In genomic region chr12:102426599-102427541, GRCh38 we compare ENCODE assay signal across 14 cellular contexts. TPM values are rescaled to one million over a fixed set of nuclear protein-coding genes. Genes with fewer than 3 reads are reported as not detected.
DNase-seq lines count a peak whose midpoint lies in the region; ATAC-seq and TF ChIP-seq lines count a peak whose summit lies in the region.
"Had no signal": no experiment of that assay in that cellular context is flagged by ENCODE, and none has a peak within 500 bp of the region (broad histone marks: within the 10 kb centered on the region; RNA-seq: fewer than 3 reads in every experiment).

No MANE protein-coding gene starts in this region.

- H4K8ac ChIP-seq in mesendoderm (ENCODE audit: low read depth, low read length): no peak overlapping the region

- H3K27ac Mint-ChIP-seq in nephron: peak overlapping the region; percentile 53 to 96 (median 67)
- H3K27ac Mint-ChIP-seq: activated CD4-positive, alpha-beta memory T cell treated with anti-CD3 and anti-CD28 coated beads, Interleukin-2, amount 10 ng/mL, durations not matched to agents 7 days and 5 days; T-helper 17 cell had no signal

- no peak overlapping the region for H2AK5ac ChIP-seq in mesendoderm (ENCODE audit: low read length)

- ATAC-seq in heart left ventricle (peak in 1 of 4 donors; percentile 26), GM21423 (IDR thresholded peaks at IDR 0.05; ENCODE audit: unreplicated experiment) (no peak)
- ATAC-seq: T-helper 17 cell had no signal

- H3K18ac ChIP-seq in mesendoderm (ENCODE audit: low read length): no peak overlapping the region

- peak overlapping the region in 11 of 12 donors; percentile 36 to 70 (median 55) for H3K27ac ChIP-seq in heart left ventricle
- H3K27ac ChIP-seq in vagina: peak overlapping the region; percentile 42
- no peak overlapping the region for H3K27ac ChIP-seq in mesendoderm (ENCODE audit: low read depth, low read length)

- H3K4me3 ChIP-seq in heart left ventricle (no peak overlapping the region), vagina (no peak overlapping the region), mesendoderm (ENCODE audit: low read length) (no peak overlapping the region)
- H3K4me3 ChIP-seq: upper lobe of left lung had no signal

- intact Hi-C loops in heart left ventricle (cut with DNase I) (no loop called here), cardiac septum (cut with DNase I) (no loop called here), vagina (cut with DNase I) (no loop called here)

- H4K5ac ChIP-seq in mesendoderm (ENCODE audit: low read length): no peak overlapping the region

- no peak overlapping the region for H2BK15ac ChIP-seq in mesendoderm (replicated peaks; ENCODE audit: low read depth)

- H3K9me3 Mint-ChIP-seq in nephron: peaks cover 6% of the 10 kb centered on the region
- H3K9me3 Mint-ChIP-seq: activated CD4-positive, alpha-beta memory T cell treated with anti-CD3 and anti-CD28 coated beads, Interleukin-2, amount 10 ng/mL, durations not matched to agents 7 days and 5 days; IgD-negative memory B cell had no signal

- H3K4me1 Mint-ChIP-seq in nephron: peaks cover 46% of the 10 kb centered on the region
- H3K4me1 Mint-ChIP-seq: IgD-negative memory B cell, T-helper 17 cell had no signal

- H2BK5ac ChIP-seq in mesendoderm (ENCODE audit: low read length): no peak overlapping the region

- no peak overlapping the region for H3K23ac ChIP-seq in mesendoderm (ENCODE audit: low read length)

- H3K56ac ChIP-seq in mesendoderm (ENCODE audit: low read length): no peak overlapping the region

- H3K79me1 ChIP-seq in mesendoderm (ENCODE audit: low read length): no peaks in the 10 kb centered on the region

- no peaks in the 10 kb centered on the region for H3K36me3 ChIP-seq in heart left ventricle
- H3K36me3 ChIP-seq in vagina: no peaks in the 10 kb centered on the region
- no peaks in the 10 kb centered on the region for H3K36me3 ChIP-seq in mesendoderm (ENCODE audit: control insufficient read depth, insufficient read depth, low read length)
- H3K36me3 ChIP-seq: upper lobe of left lung had no signal

- peak overlapping the region in 1 of 3 experiments; percentile 32 for H3K4me3 Mint-ChIP-seq in nephron
- H3K4me3 Mint-ChIP-seq: activated CD4-positive, alpha-beta memory T cell treated with anti-CD3 and anti-CD28 coated beads, Interleukin-2, amount 10 ng/mL, durations not matched to agents 7 days and 5 days; IgD-negative memory B cell; T-helper 17 cell had no signal

- no peaks in the 10 kb centered on the region for H3K79me2 ChIP-seq in mesendoderm (ENCODE audit: control insufficient read depth, insufficient read depth, low read length)

- no peaks in the 10 kb centered on the region for H3K27me3 Mint-ChIP-seq in nephron (ENCODE audit: low read depth)
- H3K27me3 Mint-ChIP-seq: activated CD4-positive, alpha-beta memory T cell treated with anti-CD3 and anti-CD28 coated beads, Interleukin-2, amount 10 ng/mL, durations not matched to agents 7 days and 5 days; T-helper 17 cell had no signal

- TF ChIP-seq POLR2A in heart left ventricle (IDR thresholded peaks at IDR 0.05) (no peak), vagina (IDR thresholded peaks at IDR 0.05) (no peak)

- no peak for DNase-seq in heart left ventricle
- no peak for DNase-seq in cardiac septum (ENCODE audit: low spot score)
- peak; percentile 61 for DNase-seq in dedifferentiated amniotic fluid mesenchymal stem cell (ENCODE audit: extremely low spot score)
- DNase-seq in vagina (ENCODE audit: extremely low spot score in 2 of 2): no peak
- DNase-seq in mesendoderm: no peak
- DNase-seq in activated CD4-positive, alpha-beta T cell treated with anti-CD3 and anti-CD28 coated beads for 48 hours: no peak
- DNase-seq: activated CD4-positive, alpha-beta memory T cell treated with anti-CD3 and anti-CD28 coated beads, Interleukin-2, amount 10 ng/mL, durations not matched to agents 7 days and 5 days; EL; NCI-H2081; T-helper 17 cell had no signal

- peaks cover 0 to 57% (median 2%) of the 10 kb centered on the region in 12 donors for H3K4me1 ChIP-seq in heart left ventricle
- H3K4me1 ChIP-seq in vagina: peaks cover 43% of the 10 kb centered on the region
- no peaks in the 10 kb centered on the region for H3K4me1 ChIP-seq in mesendoderm (ENCODE audit: control insufficient read depth, low read depth, low read length)
- H3K4me1 ChIP-seq: upper lobe of left lung had no signal

- no peak overlapping the region for H3K4ac ChIP-seq in mesendoderm (ENCODE audit: low read depth, low read length)

- no peaks in the 10 kb centered on the region for H3K9me3 ChIP-seq in heart left ventricle
- H3K9me3 ChIP-seq in vagina: no peaks in the 10 kb centered on the region
- H3K9me3 ChIP-seq: upper lobe of left lung had no signal

- TF ChIP-seq CTCF in heart left ventricle (IDR thresholded peaks at IDR 0.05) (no peak), nephron (IDR thresholded peaks at IDR 0.05; ENCODE audit: unreplicated experiment in 3 of 3) (no peak), vagina (IDR thresholded peaks at IDR 0.05) (no peak)

- no peak overlapping the region for H3K9ac ChIP-seq in mesendoderm (ENCODE audit: low read length)

- H2BK120ac ChIP-seq in mesendoderm (ENCODE audit: low read depth, low read length): no peak overlapping the region

- WGBS in heart left ventricle, 4 donors: 66 to 78% (median 74%) methylated on average over 8 of the region's 8 CpGs
- WGBS in mesendoderm (ENCODE audit: extremely low coverage, insufficient coverage, low lambda C conversion rate): no CpG with 5 or more reads among the region's 8 CpGs

- peaks cover 6% of the 10 kb centered on the region for H3K36me3 Mint-ChIP-seq in nephron (ENCODE audit: low read depth)
- H3K36me3 Mint-ChIP-seq: IgD-negative memory B cell had no signal

- H3K27me3 ChIP-seq in heart left ventricle: no peaks in the 10 kb centered on the region
- H3K27me3 ChIP-seq in vagina: no peaks in the 10 kb centered on the region
- H3K27me3 ChIP-seq in mesendoderm (ENCODE audit: insufficient read depth, low read length, poor library complexity): no peaks in the 10 kb centered on the region
- H3K27me3 ChIP-seq: upper lobe of left lung had no signal

- no peak overlapping the region for H3K4me2 ChIP-seq in mesendoderm (ENCODE audit: low read length)

RNA-seq across cellular contexts. Expression of gene IGF1, which starts 53.5 kb away (rescaled TPM):
- total RNA-seq in heart left ventricle (10 to 100 TPM in 7 of 9 donors, 1 to 10 TPM in 2; 5.2 to 30.3 (median 15.6) TPM), cardiac septum (20.1 TPM), vagina (68.0 TPM)
- 1 to 10 TPM; 1.9 to 3.9 TPM for polyA plus RNA-seq in heart left ventricle
- polyA plus RNA-seq in mesendoderm (2013, experiment 1 of 2): not detected
- not detected for polyA plus RNA-seq in mesendoderm (2013, experiment 2 of 2)
- total RNA-seq: T-helper 17 cell had no signal
